1 cellular context compared by ENCODE assay signal in genomic region chr12:103841690-103842584, GRCh38.
TF ChIP-seq lines count a peak whose summit lies in the region.

No MANE protein-coding gene starts in this region.

TF ChIP-seq in K562, 482 proteins besides CTCF, POLR2A, EP300 and RAD21 (continued from another document and continues in another):
- peak; percentile 63 for TF ChIP-seq GABPB1 (CRISPR knock-in tag; IDR thresholded peaks at IDR 0.05)
- TF ChIP-seq RB1 (IDR thresholded peaks at IDR 0.05; ENCODE audit: low read depth), result 0 out of 2 replicates have a peak, but pooled peaks have one; percentile 10
- no peak for TF ChIP-seq PTTG1 (tag; IDR thresholded peaks at IDR 0.05; ENCODE audit: low read depth)
- TF ChIP-seq ZNF274 (IDR thresholded peaks at IDR 0.05; ENCODE audit: borderline replicate concordance, low read depth, low read length), result no peak
- TF ChIP-seq LEF1 (IDR thresholded peaks at IDR 0.05), result no peak
- no peak for TF ChIP-seq KAT2B (IDR thresholded peaks at IDR 0.05; ENCODE audit: low read depth, low read length)
- no peak for TF ChIP-seq PCBP2 (IDR thresholded peaks at IDR 0.05; ENCODE audit: low read depth, low read length, poor library complexity, severe bottlenecking)
- 0 out of 2 replicates have a peak, but pooled peaks have one; percentile 48 for TF ChIP-seq ZBTB49 (CRISPR knock-in tag; IDR thresholded peaks at IDR 0.05; ENCODE audit: borderline replicate concordance)
- TF ChIP-seq ELF2 (CRISPR knock-in tag; IDR thresholded peaks at IDR 0.05), result no peak
- 0 out of 2 replicates have a peak, but pooled peaks have one; percentile 16 for TF ChIP-seq FOXP4 (CRISPR knock-in tag; IDR thresholded peaks at IDR 0.05; ENCODE audit: borderline replicate concordance)
- no peak for TF ChIP-seq ZNF79 (CRISPR knock-in tag; IDR thresholded peaks at IDR 0.05; ENCODE audit: low read depth)
- TF ChIP-seq ZFP1 (CRISPR knock-in tag; IDR thresholded peaks at IDR 0.05), result no peak
- no peak for TF ChIP-seq CBFA2T3 (IDR thresholded peaks at IDR 0.05)
- no peak for TF ChIP-seq CC2D1A (IDR thresholded peaks at IDR 0.05)
- TF ChIP-seq ELF4 (CRISPR knock-in tag; IDR thresholded peaks at IDR 0.05), result 0 out of 2 replicates have a peak, but pooled peaks have one; percentile 27
- 0 out of 2 replicates have a peak, but pooled peaks have one; percentile 16 for TF ChIP-seq MBD2 (IDR thresholded peaks at IDR 0.05; ENCODE audit: borderline replicate concordance, low read depth)
- TF ChIP-seq ETV6 (IDR thresholded peaks at IDR 0.05; ENCODE audit: borderline replicate concordance in 1 of 2, low read depth in 2 of 2, low read length in 1 of 2), result no peak
- TF ChIP-seq ETV6 (CRISPR knock-in tag; IDR thresholded peaks at IDR 0.05; ENCODE audit: borderline replicate concordance), result no peak
- TF ChIP-seq PRDM10 (IDR thresholded peaks at IDR 0.05; ENCODE audit: partially characterized antibody), result no peak
- no peak for TF ChIP-seq MEIS2 (IDR thresholded peaks at IDR 0.05; ENCODE audit: partially characterized antibody)
- no peak for TF ChIP-seq SETDB1 (IDR thresholded peaks at IDR 0.05; ENCODE audit: low read length)
- no peak for TF ChIP-seq SMAD2 (IDR thresholded peaks at IDR 0.05; ENCODE audit: low read depth, low read length)
- TF ChIP-seq SIN3B (IDR thresholded peaks at IDR 0.05; ENCODE audit: low read depth), result no peak
- no peak for TF ChIP-seq PPARD (CRISPR knock-in tag; IDR thresholded peaks at IDR 0.05)
- TF ChIP-seq GABPA (tag; conservative IDR thresholded peaks at IDR 0.05; ENCODE audit: low read depth), result no peak; the same call in 1 of the 2 replicates
- no peak for TF ChIP-seq RFX1 (IDR thresholded peaks at IDR 0.05)
- TF ChIP-seq ZC3H8 (IDR thresholded peaks at IDR 0.05), result no peak
- TF ChIP-seq JUNB (CRISPR knock-in tag; conservative IDR thresholded peaks at IDR 0.05), result no peak
- no peak for TF ChIP-seq FOS (IDR thresholded peaks at IDR 0.05; ENCODE audit: extremely low read depth, insufficient read length)
- no peak for TF ChIP-seq PTRF (tag; IDR thresholded peaks at IDR 0.05)
- peak; percentile 43 for TF ChIP-seq RBM39 (optimal IDR thresholded peaks at IDR 0.05; ENCODE audit: low read depth, low read length)
- TF ChIP-seq POLR2G (IDR thresholded peaks at IDR 0.05; ENCODE audit: low read depth, low read length), result peak; percentile 28
- no peak for TF ChIP-seq ZNF212 (CRISPR knock-in tag; IDR thresholded peaks at IDR 0.05)
- no peak for TF ChIP-seq ARID3B (CRISPR knock-in tag; IDR thresholded peaks at IDR 0.05; ENCODE audit: borderline replicate concordance)
- TF ChIP-seq POU5F1 (IDR thresholded peaks at IDR 0.05; ENCODE audit: borderline replicate concordance, low read depth, low read length, partially characterized antibody), result no peak
- no peak; the same call in 1 of the 2 replicates for TF ChIP-seq HDAC2 (IDR thresholded peaks at IDR 0.05)
- 0 out of 2 replicates have a peak, but pooled peaks have one; percentile 32 for TF ChIP-seq ZFP91 (CRISPR knock-in tag; IDR thresholded peaks at IDR 0.05)
- TF ChIP-seq RBFOX2 (IDR thresholded peaks at IDR 0.05; ENCODE audit: low read depth, low read length), result peak; percentile 70
- no peak for TF ChIP-seq CHD2 (IDR thresholded peaks at IDR 0.05; ENCODE audit: low read depth, low read length)
- no peak for TF ChIP-seq PHB2 (IDR thresholded peaks at IDR 0.05; ENCODE audit: low read depth)
- TF ChIP-seq NEUROD1 (IDR thresholded peaks at IDR 0.05; ENCODE audit: borderline replicate concordance, low read depth, low read length, partially characterized antibody), result peak; percentile 26
- no peak for TF ChIP-seq XRCC4 (IDR thresholded peaks at IDR 0.05; ENCODE audit: extremely low read depth, insufficient read depth, insufficient read length)
- TF ChIP-seq ZNF143 (CRISPR knock-in tag; IDR thresholded peaks at IDR 0.05), result no peak
- TF ChIP-seq TCF7L2 (IDR thresholded peaks at IDR 0.05; ENCODE audit: low read depth, low read length), result no peak
- TF ChIP-seq CBX2 (IDR thresholded peaks at IDR 0.05; ENCODE audit: insufficient read depth, low read length, poor library complexity, severe bottlenecking), result no peak
- no peak for TF ChIP-seq CBX3 (IDR thresholded peaks at IDR 0.05; ENCODE audit: borderline replicate concordance in 1 of 2, low read length in 2 of 2)
- TF ChIP-seq TCF7 (IDR thresholded peaks at IDR 0.05; ENCODE audit: borderline replicate concordance), result no peak
- TF ChIP-seq HLTF (IDR thresholded peaks at IDR 0.05), result no peak
- TF ChIP-seq ZNF165 (CRISPR knock-in tag; IDR thresholded peaks at IDR 0.05; ENCODE audit: borderline replicate concordance), result no peak
- TF ChIP-seq DACH1 (IDR thresholded peaks at IDR 0.05; ENCODE audit: partially characterized antibody), result peak; percentile 7
- TF ChIP-seq ILK (tag; IDR thresholded peaks at IDR 0.05; ENCODE audit: borderline replicate concordance, low read depth), result no peak
- TF ChIP-seq ZBTB2 (IDR thresholded peaks at IDR 0.05), result no peak
- no peak for TF ChIP-seq MCM3 (IDR thresholded peaks at IDR 0.05)
- TF ChIP-seq ZNF644 (tag; IDR thresholded peaks at IDR 0.05; ENCODE audit: low read depth), result no peak
- TF ChIP-seq MLX (CRISPR knock-in tag; conservative IDR thresholded peaks at IDR 0.05), result no peak
- no peak for TF ChIP-seq ZNF75A (CRISPR knock-in tag; IDR thresholded peaks at IDR 0.05)
- peak in 1 of 2 experiments; percentile 65; a peak in 2 of 4 replicates for TF ChIP-seq MAZ (CRISPR knock-in tag; conservative IDR thresholded peaks at IDR 0.05 in 1 of 2, IDR thresholded peaks at IDR 0.05 in 1 of 2)
- TF ChIP-seq SRF (CRISPR knock-in tag; IDR thresholded peaks at IDR 0.05), result 0 out of 4 replicates have a peak, but pooled peaks of 1 of the 2 experiments have one; percentile 39
- peak; percentile 17; the same call in 1 of the 2 replicates for TF ChIP-seq PHF8 (IDR thresholded peaks at IDR 0.05; ENCODE audit: borderline replicate concordance, low read length)
- TF ChIP-seq ATF1 (CRISPR knock-in tag; IDR thresholded peaks at IDR 0.05), result no peak
- peak; percentile 9; the same call in 1 of the 2 replicates for TF ChIP-seq ATF1 (tag; IDR thresholded peaks at IDR 0.05)
- no peak for TF ChIP-seq CEBPB (tag; IDR thresholded peaks at IDR 0.05)
- TF ChIP-seq DDX20 (tag; IDR thresholded peaks at IDR 0.05; ENCODE audit: low read depth), result no peak
- peak; percentile 50; the same call in 1 of the 2 replicates for TF ChIP-seq SUPT5H (IDR thresholded peaks at IDR 0.05)
- peak; percentile 39; the same call in 1 of the 2 replicates for TF ChIP-seq CTBP1 (IDR thresholded peaks at IDR 0.05; ENCODE audit: borderline replicate concordance)
- 0 out of 2 replicates have a peak, but pooled peaks have one; percentile 30 for TF ChIP-seq DPF2 (IDR thresholded peaks at IDR 0.05)
- peak; percentile 62; the same call in 1 of the 2 replicates for TF ChIP-seq XRCC5 (IDR thresholded peaks at IDR 0.05; ENCODE audit: low read depth, low read length)
- no peak for TF ChIP-seq SP2 (IDR thresholded peaks at IDR 0.05; ENCODE audit: extremely low read depth, low read depth, low read length, poor library complexity, severe bottlenecking)
- TF ChIP-seq ASH1L (IDR thresholded peaks at IDR 0.05; ENCODE audit: borderline replicate concordance, low read depth, partially characterized antibody), result no peak
- no peak for TF ChIP-seq SNIP1 (IDR thresholded peaks at IDR 0.05; ENCODE audit: low read depth)
